In the genomic region with DNA sequence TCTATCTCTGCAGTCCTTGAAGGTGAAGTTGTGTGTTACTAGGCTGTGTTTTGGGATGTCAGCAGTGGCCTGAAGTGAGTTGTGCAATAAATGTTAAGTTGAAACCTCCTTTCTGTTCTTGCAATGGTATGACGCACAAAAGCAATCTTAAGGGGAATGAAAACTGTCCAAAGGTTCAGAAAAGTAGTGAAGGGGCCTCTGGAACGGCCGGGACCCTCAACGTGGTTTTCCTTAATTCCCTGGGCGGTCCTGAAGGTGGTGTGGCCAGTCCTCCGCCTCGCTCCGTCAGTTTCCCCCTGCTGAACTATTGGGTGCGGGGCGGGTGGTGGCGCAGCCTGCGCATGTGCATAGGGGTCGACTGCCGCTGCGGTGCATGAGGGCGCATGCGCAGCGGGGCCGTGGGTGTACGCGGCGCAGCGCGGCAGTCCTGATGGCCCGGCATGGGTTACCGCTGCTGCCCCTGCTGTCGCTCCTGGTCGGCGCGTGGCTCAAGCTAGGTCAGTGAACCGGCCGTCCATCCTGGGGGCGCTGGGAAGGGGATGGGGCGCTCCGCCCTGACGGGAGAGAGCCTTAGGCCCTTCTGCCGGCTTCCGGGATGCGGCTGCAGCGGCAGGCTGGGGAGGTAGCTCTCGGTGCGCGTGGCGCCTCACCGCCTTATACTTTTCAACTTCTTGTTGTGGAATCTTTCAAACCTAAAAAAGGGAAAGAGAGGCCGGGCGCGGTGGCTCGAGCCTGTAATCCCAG, we compare ENCODE assay signal across 8 cellular contexts. TPM values are rescaled to one million over a fixed set of nuclear protein-coding genes. Genes with fewer than 3 reads are reported as not detected.
DNase-seq lines count a peak whose midpoint lies in the region; ATAC-seq, FAIRE-seq and TF ChIP-seq lines count a peak whose summit lies in the region.

Gene SUMF2, plus strand, starts transcription at position 405 of the 744 bp plus-strand sequence. Its CDS starts 26 bp downstream, at position 431.

- FAIRE-seq in GM19239 (lab: Jason Lieb, UNC), result peak; percentile 78

- ATAC-seq in HG03442 (IDR thresholded peaks at IDR 0.05; ENCODE audit: unreplicated experiment), result peak; percentile 88

- H3K9ac ChIP-seq in BLaER1, result peak within 1 kb of the TSS; percentile 91

- H3K4me1 ChIP-seq in BLaER1, result peaks cover 38% of the 10 kb centered on the region

- H3K4me3 ChIP-seq in BLaER1 (peak within 1 kb of the TSS; percentile 73), coronary artery (peak within 1 kb of the TSS; percentile 87)

- H3K4me3 Mint-ChIP-seq in activated CD4-positive, alpha-beta T cell treated with anti-CD3 and anti-CD28 coated beads, Interleukin-2, amount 10 ng/mL, durations not matched to agents 24 days and 14 days, result peak within 1 kb of the TSS; percentile 94

- H3K9me3 Mint-ChIP-seq in activated CD4-positive, alpha-beta T cell treated with anti-CD3 and anti-CD28 coated beads, Interleukin-2, amount 10 ng/mL, durations not matched to agents 24 days and 14 days, result no peaks in the 10 kb centered on the region

- H3K27ac ChIP-seq in BLaER1 (peak within 1 kb of the TSS; percentile 88), coronary artery (peak within 1 kb of the TSS; percentile 93 to 95)

- intact Hi-C loops in activated CD4-positive, alpha-beta T cell treated with anti-CD3 and anti-CD28 coated beads, Interleukin-2, amount 10 ng/mL, durations not matched to agents 24 days and 14 days (cut with micrococcal nuclease), result loop anchor here (1.0 to 2.0 kb wide), 4 partner anchors 13 to 99 kb away; partner anchors contain the start of genes CCT6A, CHCHD2, NIPSNAP2 and PSPH

- no peak for TF ChIP-seq CTCF in coronary artery (IDR thresholded peaks at IDR 0.05)

- peaks cover 71% of the 10 kb centered on the region for H3K36me3 ChIP-seq in BLaER1

- H3K27me3 Mint-ChIP-seq in activated CD4-positive, alpha-beta T cell treated with anti-CD3 and anti-CD28 coated beads, Interleukin-2, amount 10 ng/mL, durations not matched to agents 24 days and 14 days, result peaks cover 2% of the 10 kb centered on the region

- no peaks in the 10 kb centered on the region for H3K27me3 ChIP-seq in BLaER1

- H3K27ac Mint-ChIP-seq in activated CD4-positive, alpha-beta T cell treated with anti-CD3 and anti-CD28 coated beads, Interleukin-2, amount 10 ng/mL, durations not matched to agents 24 days and 14 days, result peak within 1 kb of the TSS; percentile 96

- peak within 1 kb of the TSS; percentile 79 for H3K4me2 ChIP-seq in BLaER1

- peaks cover 34% of the 10 kb centered on the region for H3K4me1 Mint-ChIP-seq in activated CD4-positive, alpha-beta T cell treated with anti-CD3 and anti-CD28 coated beads, Interleukin-2, amount 10 ng/mL, durations not matched to agents 24 days and 14 days

- H3K36me3 Mint-ChIP-seq in activated CD4-positive, alpha-beta T cell treated with anti-CD3 and anti-CD28 coated beads, Interleukin-2, amount 10 ng/mL, durations not matched to agents 24 days and 14 days (ENCODE audit: low read depth), result peaks cover 50% of the 10 kb centered on the region

- DNase-seq in GM19239 (ENCODE audit: insufficient read length, low spot score), result peak; percentile 83
- DNase-seq in NCI-H526 treated with DMSO at 0.1 percent for 48 hours (lab: John Stamatoyannopoulos, UW), result peak; percentile 77
- peak; percentile 97 for DNase-seq in activated CD4-positive, alpha-beta T cell treated with anti-CD3 and anti-CD28 coated beads, Interleukin-2, amount 10 ng/mL, durations not matched to agents 24 days and 14 days
- DNase-seq in coronary artery (ENCODE audit: low spot score), result peak; percentile 95
- peak; percentile 98 for DNase-seq in left kidney (ENCODE audit: low read depth, low spot score)
- peak; percentile 91 for DNase-seq in stimulated activated CD4-positive, alpha-beta T cell treated with anti-CD3 and anti-CD28 coated beads, Interleukin-2, amount 100 ng/mL, for 24 hours

- no peaks in the 10 kb centered on the region for H3K9me3 ChIP-seq in BLaER1

- H4K20me1 ChIP-seq in BLaER1, result peaks cover 57% of the 10 kb centered on the region

RNA-seq across cellular contexts. Expression of gene SUMF2, which starts in this region (rescaled TPM):
- total RNA-seq in activated CD4-positive, alpha-beta T cell treated with anti-CD3 and anti-CD28 coated beads, Interleukin-2, amount 10 ng/mL, durations not matched to agents 24 days and 14 days, result 154 and 161 TPM in 2 replicates

Comparison
In these comparisons a context has a peak if more than half of its experiments do, and no peak if none do; other contexts are left out.
1. Peak in every context shown above with its lines: DNase-seq, ATAC-seq, H3K4me3 ChIP-seq and H3K27ac ChIP-seq.